23 cellular contexts compared by ENCODE assay signal in genomic region chr2:61550375-61551209, GRCh38.
"Had no signal": no experiment of that assay in that cellular context is flagged by ENCODE, and none has a peak within 500 bp of the region (broad histone marks: within the 10 kb centered on the region; RNA-seq: fewer than 3 reads in every experiment).

No MANE protein-coding gene starts in this region.

- H3K36me3 Mint-ChIP-seq: naive thymus-derived CD8-positive, alpha-beta T cell; stimulated activated memory B cell treated with anti-CD40 and anti-IgM and Interleukin-4, amounts not matched to agents 10 μg/mL and 1 μg/mL and 100 μg/mL, for 72 hours had no signal

- DNase-seq: activated CD4-positive, alpha-beta T cell treated with anti-CD3 and anti-CD28 coated beads for 48 hours; activated CD8-positive, alpha-beta T cell treated with anti-CD3 and anti-CD28 coated beads, Interleukin-2, amount 10 ng/mL, durations not matched to agents 7 days and 5 days; activated naive CD4-positive, alpha-beta T cell treated with anti-CD3 and anti-CD28 coated beads, Interleukin-2, amount 50 U/mL, for 16 hours; adrenal gland; body of pancreas; cerebellar nuclear complex; dermis blood vessel endothelial cell; hypothalamus; islet precursor cell; mammary epithelial cell; mucosa of descending colon; naive thymus-derived CD8-positive, alpha-beta T cell; occipital lobe; right lobe of liver; spleen; stimulated activated CD4-positive, alpha-beta T cell treated with anti-CD3 and anti-CD28 coated beads, Interleukin-1b, Interleukin-23, amount 100 ng/mL, for 48 hours; T1000; tibial artery; WERI-Rb-1 had no signal

- H3K4me3 ChIP-seq: adrenal gland, body of pancreas, mucosa of descending colon, prostate gland, right lobe of liver, spleen, tibial artery, vagina had no signal

- H3K27ac Mint-ChIP-seq: activated CD8-positive, alpha-beta T cell treated with anti-CD3 and anti-CD28 coated beads, Interleukin-2, amount 10 ng/mL, durations not matched to agents 7 days and 5 days; naive thymus-derived CD8-positive, alpha-beta T cell; stimulated activated memory B cell treated with anti-CD40 and anti-IgM and Interleukin-4, amounts not matched to agents 10 μg/mL and 1 μg/mL and 100 μg/mL, for 72 hours had no signal

- H3K9me3 ChIP-seq: adrenal gland, body of pancreas, mucosa of descending colon, prostate gland, right lobe of liver, spleen, tibial artery, vagina had no signal

- ATAC-seq: activated CD8-positive, alpha-beta T cell treated with anti-CD3 and anti-CD28 coated beads, Interleukin-2, amount 10 ng/mL, durations not matched to agents 7 days and 5 days; body of pancreas; left lobe of liver; mucosa of descending colon; naive thymus-derived CD8-positive, alpha-beta T cell; right lobe of liver; stimulated activated memory B cell treated with anti-CD40 and anti-IgM and Interleukin-4, amounts not matched to agents 10 μg/mL and 1 μg/mL and 100 μg/mL, for 72 hours had no signal

- H3K4me1 Mint-ChIP-seq: naive thymus-derived CD8-positive, alpha-beta T cell; stimulated activated memory B cell treated with anti-CD40 and anti-IgM and Interleukin-4, amounts not matched to agents 10 μg/mL and 1 μg/mL and 100 μg/mL, for 72 hours had no signal

- H3K27ac ChIP-seq: adrenal gland, body of pancreas, prostate gland, right lobe of liver, spleen, tibial artery, vagina, WERI-Rb-1 had no signal

- H3K27me3 ChIP-seq: adrenal gland, body of pancreas, right lobe of liver, spleen, tibial artery, vagina had no signal

- H3K27me3 Mint-ChIP-seq: naive thymus-derived CD8-positive, alpha-beta T cell; stimulated activated memory B cell treated with anti-CD40 and anti-IgM and Interleukin-4, amounts not matched to agents 10 μg/mL and 1 μg/mL and 100 μg/mL, for 72 hours had no signal

- H3K9me3 Mint-ChIP-seq: naive thymus-derived CD8-positive, alpha-beta T cell; stimulated activated memory B cell treated with anti-CD40 and anti-IgM and Interleukin-4, amounts not matched to agents 10 μg/mL and 1 μg/mL and 100 μg/mL, for 72 hours had no signal

- H3K36me3 ChIP-seq: adrenal gland, prostate gland, right lobe of liver, spleen, tibial artery, vagina, WERI-Rb-1 had no signal

- H3K4me3 Mint-ChIP-seq: activated CD8-positive, alpha-beta T cell treated with anti-CD3 and anti-CD28 coated beads, Interleukin-2, amount 10 ng/mL, durations not matched to agents 7 days and 5 days; naive thymus-derived CD8-positive, alpha-beta T cell; stimulated activated memory B cell treated with anti-CD40 and anti-IgM and Interleukin-4, amounts not matched to agents 10 μg/mL and 1 μg/mL and 100 μg/mL, for 72 hours had no signal

- H3K4me1 ChIP-seq: adrenal gland, body of pancreas, prostate gland, right lobe of liver, spleen, vagina had no signal
